8 cellular contexts compared by ENCODE assay signal in genomic region chr17:65055708-65056638, GRCh38. TPM values are rescaled to one million over a fixed set of nuclear protein-coding genes. Genes with fewer than 3 reads are reported as not detected.
DNase-seq lines count a peak whose midpoint lies in the region; ATAC-seq and TF ChIP-seq lines count a peak whose summit lies in the region.

No MANE protein-coding gene starts in this region.

- H3K9me2 ChIP-seq in neural cell (ENCODE audit: insufficient read depth, low read length), result no peaks in the 10 kb centered on the region

- peak; percentile 25 for ATAC-seq in HG02852 (IDR thresholded peaks at IDR 0.05; ENCODE audit: unreplicated experiment)
- peak; percentile 46 for ATAC-seq in foreskin keratinocyte

- no peaks in the 10 kb centered on the region for H3F3A ChIP-seq in neural cell (ENCODE audit: insufficient read depth, low read length, poor library complexity, severe bottlenecking)

- TF ChIP-seq EP300 in neural cell (conservative IDR thresholded peaks at IDR 0.05; ENCODE audit: poor library complexity, severe bottlenecking), result no peak

- H3K27me3 ChIP-seq in OCI-LY3 (ENCODE audit: low read depth, low read length) (no peaks in the 10 kb centered on the region), foreskin keratinocyte (no peaks in the 10 kb centered on the region), neural cell (ENCODE audit: insufficient read depth, low read depth, low read length) (no peaks in the 10 kb centered on the region)

- no peak for TF ChIP-seq CTCF in OCI-LY3 (IDR thresholded peaks at IDR 0.05; ENCODE audit: low read depth, low read length)
- TF ChIP-seq CTCF in foreskin keratinocyte (conservative IDR thresholded peaks at IDR 0.05), result no peak
- TF ChIP-seq CTCF in neural cell (IDR thresholded peaks at IDR 0.05; ENCODE audit: poor library complexity, severe bottlenecking), result no peak

- H3K36me3 ChIP-seq in OCI-LY3 (replicated peaks; ENCODE audit: low read depth, low read length) (peaks cover 26% of the 10 kb centered on the region), neural cell (ENCODE audit: insufficient read depth, low read length) (peaks cover 6% of the 10 kb centered on the region)

- DNase-seq in NCI-H526 (lab: John Stamatoyannopoulos, UW) (peak; percentile 61 to 77), NCI-H526 treated with DMSO at 0.1 percent for 48 hours (lab: John Stamatoyannopoulos, UW) (no peak), foreskin keratinocyte (peak in 1 of 2 donors; percentile 29)
- DNase-seq in activated effector memory CD4-positive, alpha-beta T cell treated with anti-CD3 and anti-CD28 coated beads, Interleukin-2, amount 50 U/mL, for 16 hours, result peak; percentile 83

- H3K4me2 ChIP-seq in OCI-LY3 (ENCODE audit: low read length) (peak overlapping the region; percentile 89), neural cell (ENCODE audit: low read length) (peak overlapping the region; percentile 77)

- peak overlapping the region; percentile 94; the same call in 1 of the 2 replicates for H2AFZ ChIP-seq in OCI-LY3 (ENCODE audit: low read depth, low read length)
- peak overlapping the region; percentile 80 for H2AFZ ChIP-seq in neural cell (ENCODE audit: low read depth, low read length)

- H3K4me1 ChIP-seq in OCI-LY3 (ENCODE audit: low read length) (peaks cover 23% of the 10 kb centered on the region), foreskin keratinocyte (peaks cover 27% of the 10 kb centered on the region)

- H3K27ac ChIP-seq in OCI-LY3 (ENCODE audit: low read length), result peak overlapping the region; percentile 90
- H3K27ac ChIP-seq in foreskin keratinocyte, result peak overlapping the region; percentile 99
- H3K27ac ChIP-seq in neural cell (ENCODE audit: low read length), result peak overlapping the region; percentile 89
- peak overlapping the region; percentile 90 for H3K27ac ChIP-seq in temporal lobe (ENCODE audit: low read depth, low read length)

- H4K20me1 ChIP-seq in OCI-LY3 (ENCODE audit: insufficient read depth, low read length), result peaks cover 28% of the 10 kb centered on the region
- no peaks in the 10 kb centered on the region for H4K20me1 ChIP-seq in neural cell (ENCODE audit: insufficient read depth)

- H3K9ac ChIP-seq in OCI-LY3 (ENCODE audit: low read length), result peak overlapping the region; percentile 99
- H3K9ac ChIP-seq in neural cell (ENCODE audit: low read length), result peak overlapping the region; percentile 91

- peak; percentile 24 for TF ChIP-seq RAD21 in neural cell (conservative IDR thresholded peaks at IDR 0.05)

- peak overlapping the region; percentile 92 for H3K4me3 ChIP-seq in OCI-LY3 (ENCODE audit: low read length)
- H3K4me3 ChIP-seq in neural cell (ENCODE audit: low read length), result peak overlapping the region; percentile 89

- H3K79me2 ChIP-seq in OCI-LY3 (ENCODE audit: low read length), result peaks cover 54% of the 10 kb centered on the region
- peaks cover 30% of the 10 kb centered on the region for H3K79me2 ChIP-seq in neural cell (replicated peaks; ENCODE audit: insufficient read depth, low read length)

- H3K9me3 ChIP-seq in OCI-LY3 (ENCODE audit: insufficient read depth, low read length) (no peaks in the 10 kb centered on the region), neural cell (ENCODE audit: low read length) (no peaks in the 10 kb centered on the region)

TF ChIP-seq in neural cell, 6 proteins besides CTCF, POLR2A, EP300 and RAD21:
- TF ChIP-seq SMC3 (conservative IDR thresholded peaks at IDR 0.05; ENCODE audit: poor library complexity), result no peak
- peak; percentile 74 for TF ChIP-seq TAF1 (IDR thresholded peaks at IDR 0.05; ENCODE audit: low read depth)
- no peak for TF ChIP-seq EZH2 (IDR thresholded peaks at IDR 0.05; ENCODE audit: borderline replicate concordance, insufficient read depth, low read length, poor library complexity, severe bottlenecking)
- peak; percentile 55 for TF ChIP-seq REST (IDR thresholded peaks at IDR 0.05; ENCODE audit: borderline replicate concordance)
- peak; percentile 35 for TF ChIP-seq POLR2AphosphoS5 (IDR thresholded peaks at IDR 0.05)
- peak; percentile 54 for TF ChIP-seq MXI1 (conservative IDR thresholded peaks at IDR 0.05; ENCODE audit: poor library complexity, severe bottlenecking)
TF ChIP-seq in neural cell: peak in this region for 4.

RNA-seq across cellular contexts. Expression of gene GNA13, which starts 0.6 kb away (rescaled TPM):
- 39.2 and 40.4 TPM in 2 replicates for total RNA-seq in foreskin keratinocyte
- polyA plus RNA-seq in foreskin keratinocyte, result 7.8 and 8.8 TPM in 2 replicates
- 47.3 and 58.9 TPM in 2 replicates for polyA plus RNA-seq in neural cell
- 130 and 154 TPM in 2 replicates for polyA minus RNA-seq in neural cell
- total RNA-seq in temporal lobe, result 69.1 TPM
